ENCODE assay signal across 9 cellular contexts in the genomic region with DNA sequence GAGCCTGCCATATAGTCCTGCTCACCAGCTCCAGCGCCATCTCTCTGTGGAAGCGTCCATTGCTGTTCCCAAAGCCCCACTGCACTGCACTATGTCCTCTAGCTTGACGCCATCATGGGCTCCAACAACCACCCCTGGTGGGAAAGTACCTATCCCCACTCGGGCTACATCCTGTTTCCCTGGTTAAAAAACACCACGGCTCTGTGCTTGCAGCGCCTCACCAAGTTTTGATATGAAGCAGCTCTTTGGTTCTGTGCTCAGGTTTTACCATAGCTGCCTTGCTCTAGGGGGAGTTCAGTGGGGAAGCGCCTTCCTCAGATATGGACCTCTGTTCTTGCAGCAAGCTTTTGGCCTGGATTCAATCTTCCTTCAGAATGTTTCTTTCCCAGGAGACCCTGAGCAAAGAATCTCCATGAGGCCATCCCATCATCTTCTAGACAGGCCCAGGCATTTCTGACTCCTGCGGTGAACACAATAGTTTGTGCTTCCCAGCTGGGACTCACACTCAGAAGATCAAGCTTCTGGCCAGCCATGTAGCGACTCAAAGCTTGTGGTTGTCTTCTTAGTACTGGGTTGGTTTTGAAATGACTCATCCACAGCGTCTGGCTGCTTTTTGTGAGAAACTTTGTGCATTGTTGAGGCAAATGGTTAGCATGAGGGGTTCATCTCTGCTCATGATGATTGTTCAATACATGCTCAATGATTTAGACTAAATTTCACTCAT. TPM values are rescaled to one million over a fixed set of nuclear protein-coding genes. Genes with fewer than 3 reads are reported as not detected.
DNase-seq lines count a peak whose midpoint lies in the region; ATAC-seq and FAIRE-seq lines count a peak whose summit lies in the region.
"Had no signal": no experiment of that assay in that cellular context is flagged by ENCODE, and none has a peak within 500 bp of the region (broad histone marks: within the 10 kb centered on the region; RNA-seq: fewer than 3 reads in every experiment).

No MANE protein-coding gene starts in this region.

- no peak overlapping the region for H3K4me2 ChIP-seq in mesendoderm (ENCODE audit: low read length)

- H3K4me1 ChIP-seq in small intestine (ENCODE audit: control insufficient read depth in 2 of 2, insufficient read depth in 1 of 2, low read depth in 1 of 2, low read length in 1 of 2): peaks cover 0 to 4% of the 10 kb centered on the region in 2 donors
- no peaks in the 10 kb centered on the region for H3K4me1 ChIP-seq in mesendoderm (ENCODE audit: control insufficient read depth, low read depth, low read length)

- no peak overlapping the region for H2AK5ac ChIP-seq in mesendoderm (ENCODE audit: low read length)

- H4K5ac ChIP-seq in mesendoderm (ENCODE audit: low read length): no peak overlapping the region

- H3K27ac ChIP-seq in small intestine (ENCODE audit: low read depth in 1 of 2, low read length in 1 of 2) (peak overlapping the region; percentile 1 to 38), substantia nigra (ENCODE audit: low read depth, low read length, poor library complexity, severe bottlenecking) (no peak overlapping the region), mesendoderm (ENCODE audit: low read depth, low read length) (no peak overlapping the region)
- H3K27ac ChIP-seq: neutrophil had no signal

- peak overlapping the region; percentile 96 for H3K27ac Mint-ChIP-seq in activated T-cell treated with anti-CD3 and anti-CD28 coated beads, Interleukin-2, amount 50 U/mL, for 24 hours

- H3K18ac ChIP-seq in mesendoderm (ENCODE audit: low read length): no peak overlapping the region

- no peak overlapping the region for H2BK15ac ChIP-seq in mesendoderm (replicated peaks; ENCODE audit: low read depth)

- H3K27me3 ChIP-seq in small intestine (ENCODE audit: control insufficient read depth in 2 of 2, insufficient read depth in 2 of 2, low read length in 2 of 2) (no peaks in the 10 kb centered on the region), mesendoderm (ENCODE audit: insufficient read depth, low read length, poor library complexity) (no peaks in the 10 kb centered on the region)
- H3K27me3 ChIP-seq: neutrophil had no signal

- H3K79me1 ChIP-seq in mesendoderm (ENCODE audit: low read length): no peaks in the 10 kb centered on the region

- H4K8ac ChIP-seq in mesendoderm (ENCODE audit: low read depth, low read length): no peak overlapping the region

- H3K36me3 Mint-ChIP-seq in activated T-cell treated with anti-CD3 and anti-CD28 coated beads, Interleukin-2, amount 50 U/mL, for 24 hours (ENCODE audit: low read depth): no peaks in the 10 kb centered on the region

- no peak overlapping the region for H3K23ac ChIP-seq in mesendoderm (ENCODE audit: low read length)

- H3K79me2 ChIP-seq in mesendoderm (ENCODE audit: control insufficient read depth, insufficient read depth, low read length): no peaks in the 10 kb centered on the region

- H3K4me3 Mint-ChIP-seq in activated T-cell treated with anti-CD3 and anti-CD28 coated beads, Interleukin-2, amount 50 U/mL, for 24 hours: peak overlapping the region; percentile 56

- H2BK5ac ChIP-seq in mesendoderm (ENCODE audit: low read length): no peak overlapping the region

- H3K4me3 ChIP-seq in small intestine (ENCODE audit: low read depth in 1 of 2, low read length in 2 of 2) (no peak overlapping the region), mesendoderm (ENCODE audit: low read length) (no peak overlapping the region)

- no peak overlapping the region for H2BK120ac ChIP-seq in mesendoderm (ENCODE audit: low read depth, low read length)

- H3K9me3 Mint-ChIP-seq in activated T-cell treated with anti-CD3 and anti-CD28 coated beads, Interleukin-2, amount 50 U/mL, for 24 hours: peaks cover 9% of the 10 kb centered on the region

- H3K56ac ChIP-seq in mesendoderm (ENCODE audit: low read length): no peak overlapping the region

- peak; percentile 72 for DNase-seq in activated T-cell treated with anti-CD3 and anti-CD28 coated beads, Interleukin-2, amount 50 U/mL, for 24 hours
- DNase-seq in small intestine (peak; percentile 56), substantia nigra (lab: John Stamatoyannopoulos, UW) (no peak), HPDE6-E6E7 (ENCODE audit: extremely low spot score) (no peak), mesendoderm (no peak), RCC 7860 (ENCODE audit: low spot score) (no peak)

- no peaks in the 10 kb centered on the region for H3K9me3 ChIP-seq in small intestine (ENCODE audit: control insufficient read depth, low read depth)
- H3K9me3 ChIP-seq: neutrophil had no signal

- 68 to 90% (median 72%) methylated on average over 10 of the region's 10 CpGs for WGBS in small intestine, 3 donors
- WGBS in mesendoderm (ENCODE audit: extremely low coverage, insufficient coverage, low lambda C conversion rate): no CpG with 5 or more reads among the region's 10 CpGs

- H3K27me3 Mint-ChIP-seq in activated T-cell treated with anti-CD3 and anti-CD28 coated beads, Interleukin-2, amount 50 U/mL, for 24 hours: no peaks in the 10 kb centered on the region

- H3K36me3 ChIP-seq in small intestine (ENCODE audit: control insufficient read depth in 2 of 2, insufficient read depth in 2 of 2, low read length in 2 of 2) (no peaks in the 10 kb centered on the region), mesendoderm (ENCODE audit: control insufficient read depth, insufficient read depth, low read length) (no peaks in the 10 kb centered on the region)
- H3K36me3 ChIP-seq: neutrophil had no signal

- FAIRE-seq in small intestine (lab: Jason Lieb, UNC): no peak
- no peak for FAIRE-seq in RCC 7860 (lab: Jason Lieb, UNC)

- H3K4ac ChIP-seq in mesendoderm (ENCODE audit: low read depth, low read length): no peak overlapping the region

- H3K4me1 Mint-ChIP-seq in activated T-cell treated with anti-CD3 and anti-CD28 coated beads, Interleukin-2, amount 50 U/mL, for 24 hours (ENCODE audit: low read depth): peaks cover 70% of the 10 kb centered on the region

- no peak overlapping the region for H3K9ac ChIP-seq in mesendoderm (ENCODE audit: low read length)

- ATAC-seq in GM19397 (IDR thresholded peaks at IDR 0.05; ENCODE audit: unreplicated experiment) (peak; percentile 88), HG03378 (IDR thresholded peaks at IDR 0.05; ENCODE audit: unreplicated experiment) (peak; percentile 86)

RNA-seq across cellular contexts. Expression of a gene that starts 39.5 kb away (rescaled TPM):
- 1 to 10 TPM in 1 of 3 donors, not detected in 2; 1.1 TPM for polyA plus RNA-seq in small intestine
- not detected for polyA plus RNA-seq in mesendoderm (2013, experiment 1 of 2)
- polyA plus RNA-seq in mesendoderm (2013, experiment 2 of 2): 0.11 TPM

Comparison
In these comparisons a context has a peak if more than half of its experiments do, and no peak if none do; other contexts are left out.
1. DNase-seq: peak in activated T-cell treated with anti-CD3 and anti-CD28 coated beads, Interleukin-2, amount 50 U/mL, for 24 hours (single experiment) and small intestine (single experiment); none in substantia nigra (0 of 49), HPDE6-E6E7 (single experiment), mesendoderm (single experiment) and RCC 7860 (single experiment).
2. H3K27ac ChIP-seq: peak in small intestine (2 of 2); none in substantia nigra (single experiment) and mesendoderm (single experiment).